19 cellular contexts compared by ENCODE assay signal in genomic region chr9:132742821-132743311, GRCh38.
DNase-seq lines count a peak whose midpoint lies in the region; ATAC-seq lines count a peak whose summit lies in the region.
"Had no signal": no experiment of that assay in that cellular context is flagged by ENCODE, and none has a peak within 500 bp of the region (broad histone marks: within the 10 kb centered on the region; RNA-seq: fewer than 3 reads in every experiment).

No MANE protein-coding gene starts in this region.

- peaks cover 28% of the 10 kb centered on the region for H3K27me3 ChIP-seq in mesendoderm (ENCODE audit: insufficient read depth, low read length, poor library complexity)

- no peak overlapping the region for H2BK5ac ChIP-seq in mesendoderm (ENCODE audit: low read length)

- no peak overlapping the region for H2BK120ac ChIP-seq in mesendoderm (ENCODE audit: low read depth, low read length)

- H3K36me3 ChIP-seq in mesendoderm (ENCODE audit: control insufficient read depth, insufficient read depth, low read length) = no peaks in the 10 kb centered on the region

- H3K4me2 ChIP-seq in mesendoderm (ENCODE audit: low read length) = no peak overlapping the region
- H3K4me2 ChIP-seq: A549 had no signal

- H2BK15ac ChIP-seq in mesendoderm (replicated peaks; ENCODE audit: low read depth) = no peak overlapping the region

- H3K4me1 ChIP-seq in mesendoderm (ENCODE audit: control insufficient read depth, low read depth, low read length) = peaks cover 2% of the 10 kb centered on the region
- H3K4me1 ChIP-seq: A549 had no signal

- no peaks in the 10 kb centered on the region for H3K79me1 ChIP-seq in mesendoderm (ENCODE audit: low read length)

- H3K9ac ChIP-seq in mesendoderm (ENCODE audit: low read length) = no peak overlapping the region

- H3K56ac ChIP-seq in mesendoderm (ENCODE audit: low read length) = no peak overlapping the region

- ATAC-seq in left cardiac atrium = no peak
- ATAC-seq: GM12878, HCT116 had no signal

- H3K18ac ChIP-seq in mesendoderm (ENCODE audit: low read length) = no peak overlapping the region

- no peak overlapping the region for H3K27ac ChIP-seq in mesendoderm (ENCODE audit: low read depth, low read length)
- H3K27ac ChIP-seq: A549 had no signal

- no peak overlapping the region for H2AK5ac ChIP-seq in mesendoderm (ENCODE audit: low read length)

- intact Hi-C loops in cardiac septum (cut with DNase I) = no loop called here
- intact Hi-C loops in left cardiac atrium (cut with DNase I) = no loop called here

- no peak overlapping the region for H3K4ac ChIP-seq in mesendoderm (ENCODE audit: low read depth, low read length)

- no peak overlapping the region for H3K23ac ChIP-seq in mesendoderm (ENCODE audit: low read length)

- WGBS in mesendoderm (ENCODE audit: extremely low coverage, insufficient coverage, low lambda C conversion rate) = no CpG with 5 or more reads among the region's 17 CpGs

- no peak overlapping the region for H4K8ac ChIP-seq in mesendoderm (ENCODE audit: low read depth, low read length)

- H4K5ac ChIP-seq in mesendoderm (ENCODE audit: low read length) = no peak overlapping the region

- peak; percentile 54 for DNase-seq in cardiac septum (ENCODE audit: low spot score)
- DNase-seq in left cardiac atrium = no peak
- peak; percentile 33 for DNase-seq in RPMI8226
- peak; percentile 75 for DNase-seq in mesenteric fat pad (ENCODE audit: low spot score)
- no peak for DNase-seq in mesendoderm
- DNase-seq in 8988T = no peak
- DNase-seq in activated T-cell treated with anti-CD3 and anti-CD28 coated beads for 4 hours = no peak
- no peak for DNase-seq in NCI-H1105 (lab: John Stamatoyannopoulos, UW)
- DNase-seq: COR-L47, DMS53, MV-4-11, NCI-H1436 treated with DMSO at 0.1 percent for 48 hours, NCI-H2081 treated with DMSO at 0.1 percent for 48 hours, NCI-H446, NCI-H748 treated with DMSO at 0.1 percent for 48 hours, SIG-M5 had no signal

- H3K4me3 ChIP-seq in mesendoderm (ENCODE audit: low read length) = no peak overlapping the region
- H3K4me3 ChIP-seq: A549, GM12878 had no signal

- no peaks in the 10 kb centered on the region for H3K79me2 ChIP-seq in mesendoderm (ENCODE audit: control insufficient read depth, insufficient read depth, low read length)

Comparison
In these comparisons a context has a peak if more than half of its experiments do, and no peak if none do; other contexts are left out.
1. DNase-seq: peak in cardiac septum (single experiment), RPMI8226 (single experiment) and mesenteric fat pad (single experiment); none in left cardiac atrium (single experiment), mesendoderm (single experiment), 8988T (single experiment), activated T-cell treated with anti-CD3 and anti-CD28 coated beads for 4 hours (single experiment) and NCI-H1105 (single experiment).